ENCODE assay signal across 24 cellular contexts in the genomic region with DNA sequence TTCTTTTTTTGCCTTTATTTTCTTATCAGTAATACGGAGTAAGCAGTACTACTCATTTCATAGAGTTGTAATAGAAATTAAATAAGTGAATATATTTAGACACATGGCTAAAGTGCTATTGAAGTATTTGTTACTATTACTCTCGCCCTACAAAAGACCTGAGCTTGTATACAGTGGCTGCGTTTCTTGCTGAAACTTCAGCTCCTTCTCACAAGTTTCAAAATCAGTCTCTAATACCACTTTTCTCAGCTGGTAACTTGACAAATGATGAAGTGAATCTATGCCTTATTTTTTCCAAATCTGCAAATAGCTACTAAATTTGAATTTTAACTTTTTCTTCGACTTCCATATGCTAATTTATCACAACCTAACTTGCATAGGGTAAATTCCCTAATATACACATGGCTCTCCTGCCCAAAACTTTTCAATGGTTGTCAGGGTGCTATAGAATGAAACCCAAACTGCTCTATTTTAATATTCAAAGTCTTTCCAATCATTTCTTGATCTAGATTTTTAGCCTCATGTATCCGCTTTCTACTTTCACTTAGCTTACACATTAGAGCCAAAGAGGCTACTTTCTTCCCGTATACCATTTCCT.
DNase-seq lines count a peak whose midpoint lies in the region; ATAC-seq, FAIRE-seq and TF ChIP-seq lines count a peak whose summit lies in the region.
"Had no signal": no experiment of that assay in that cellular context is flagged by ENCODE, and none has a peak within 500 bp of the region (broad histone marks: within the 10 kb centered on the region; RNA-seq: fewer than 3 reads in every experiment).

No MANE protein-coding gene starts in this region.

- no peak overlapping the region for H4K8ac ChIP-seq in H1 (ENCODE audit: extremely low read depth, insufficient read depth, low read length)

- no peak overlapping the region for H4K91ac ChIP-seq in H1 (replicated peaks; ENCODE audit: insufficient read length, low read length)

- H3K36me3 Mint-ChIP-seq in activated naive CD8-positive, alpha-beta T cell treated with anti-CD3 and anti-CD28 coated beads for 36 hours = no peaks in the 10 kb centered on the region
- H3K36me3 Mint-ChIP-seq: CD4-positive, CD25-positive, alpha-beta regulatory T cell; CD8-positive, alpha-beta memory T cell had no signal

- H2BK15ac ChIP-seq in H1 (ENCODE audit: low read length) = no peak overlapping the region

- no peak for TF ChIP-seq RAD21 in H1 (IDR thresholded peaks at IDR 0.05 in 1 of 2, conservative IDR thresholded peaks at IDR 0.05 in 1 of 2; ENCODE audit: low read depth in 2 of 2, low read length in 2 of 2)

- no peak overlapping the region for H3K14ac ChIP-seq in H1 (ENCODE audit: insufficient read length)

- no peaks in the 10 kb centered on the region for H3K27me3 ChIP-seq in H1 (replicated peaks in 1 of 4; ENCODE audit: control insufficient read depth in 3 of 4, extremely low read depth in 1 of 4, insufficient read depth in 3 of 4, low read length in 3 of 4)
- H3K27me3 ChIP-seq: BE2C had no signal

- H3K79me1 ChIP-seq in H1 (ENCODE audit: low read depth, low read length) = no peaks in the 10 kb centered on the region

- H2BK12ac ChIP-seq in H1 (ENCODE audit: low read depth, low read length) = no peak overlapping the region

- H2BK20ac ChIP-seq in H1 (ENCODE audit: low read length) = no peak overlapping the region

- no peaks in the 10 kb centered on the region for H3K4me1 ChIP-seq in H1 (replicated peaks in 1 of 4; ENCODE audit: control insufficient read depth in 3 of 4, insufficient read depth in 4 of 4, low read length in 3 of 4)
- H3K4me1 ChIP-seq: BE2C, HAP-1 had no signal

- H3K36me3 ChIP-seq in H1 (ENCODE audit: control insufficient read depth in 2 of 4, insufficient read depth in 4 of 4, low read length in 3 of 4) = no peaks in the 10 kb centered on the region
- H3K36me3 ChIP-seq: BE2C, HAP-1 had no signal

- TF ChIP-seq POLR2A in H1 (IDR thresholded peaks at IDR 0.05; ENCODE audit: control extremely low read depth in 1 of 2, low read depth in 2 of 2, low read length in 2 of 2) = no peak

- no peak overlapping the region for H3K18ac ChIP-seq in H1 (ENCODE audit: extremely low read depth, low read length)

- H2BK5ac ChIP-seq in H1 (ENCODE audit: low read depth, low read length) = no peak overlapping the region

- no peak for DNase-seq in H1 (ENCODE audit: low read depth in 1 of 2, low spot score in 2 of 2)
- no peak for DNase-seq in stimulated activated CD4-positive, alpha-beta T cell treated with anti-CD3 and anti-CD28 coated beads, Interleukin-1b, Interleukin-23, amount 100 ng/mL, for 48 hours
- no peak for DNase-seq in activated naive CD8-positive, alpha-beta T cell treated with anti-CD3 and anti-CD28 coated beads for 36 hours
- DNase-seq in ureter (ENCODE audit: low spot score) = no peak
- DNase-seq: ACHN; BE2C; C1 segment of cervical spinal cord; CD4-positive, CD25-positive, alpha-beta regulatory T cell; CD8-positive, alpha-beta memory T cell; COR-L47; DMS 273 treated with DMSO at 0.1 percent for 48 hours; DMS53; DND-41; EL; IMR-90; Karpas-422 had no signal

- H3K4ac ChIP-seq in H1 (replicated peaks; ENCODE audit: insufficient read length, low read depth, low read length) = no peak overlapping the region

- CTCF ChIA-PET in H1 (lab: Charles Lee; ENCODE audit: partially characterized antibody) = no interaction called here

- ATAC-seq in GM19328 (IDR thresholded peaks at IDR 0.05; ENCODE audit: unreplicated experiment) (peak; percentile 61), HG02885 (IDR thresholded peaks at IDR 0.05; ENCODE audit: poor library complexity, unreplicated experiment) (peak; percentile 71)
- ATAC-seq: GM12878, GM23338, K562 had no signal

- H3K27me3 Mint-ChIP-seq in activated naive CD8-positive, alpha-beta T cell treated with anti-CD3 and anti-CD28 coated beads for 36 hours = no peaks in the 10 kb centered on the region
- H3K27me3 Mint-ChIP-seq: CD4-positive, CD25-positive, alpha-beta regulatory T cell; CD8-positive, alpha-beta memory T cell had no signal

- H2AFZ ChIP-seq in H1 (ENCODE audit: low read length) = no peak overlapping the region
- H2AFZ ChIP-seq: GM23338 had no signal

- TF ChIP-seq EP300 in H1 (IDR thresholded peaks at IDR 0.05; ENCODE audit: borderline replicate concordance in 1 of 2, low read depth in 2 of 2, low read length in 2 of 2) = no peak

- no peak overlapping the region for H3K23ac ChIP-seq in H1 (ENCODE audit: insufficient read length)

- no peak overlapping the region for H3K56ac ChIP-seq in H1 (replicated peaks; ENCODE audit: insufficient read length, low read depth, low read length)

- no peak overlapping the region for H3K4me3 ChIP-seq in H1 (ENCODE audit: extremely low read depth in 1 of 4, insufficient read depth in 2 of 4, low read depth in 3 of 4, low read length in 4 of 4)
- H3K4me3 ChIP-seq: GM12878, GM23338, HAP-1, K562 had no signal

- no peak overlapping the region for H3K4me3 Mint-ChIP-seq in activated naive CD8-positive, alpha-beta T cell treated with anti-CD3 and anti-CD28 coated beads for 36 hours
- H3K4me3 Mint-ChIP-seq: CD8-positive, alpha-beta memory T cell; GM23338 had no signal

- no peak overlapping the region for H3K27ac Mint-ChIP-seq in activated naive CD8-positive, alpha-beta T cell treated with anti-CD3 and anti-CD28 coated beads for 36 hours
- H3K27ac Mint-ChIP-seq: CD4-positive, CD25-positive, alpha-beta regulatory T cell; CD8-positive, alpha-beta memory T cell; GM23338 had no signal

- H3K4me1 Mint-ChIP-seq in activated naive CD8-positive, alpha-beta T cell treated with anti-CD3 and anti-CD28 coated beads for 36 hours = no peaks in the 10 kb centered on the region
- H3K4me1 Mint-ChIP-seq: CD4-positive, CD25-positive, alpha-beta regulatory T cell; CD8-positive, alpha-beta memory T cell; GM23338 had no signal

- no peak for TF ChIP-seq CTCF in H1 (IDR thresholded peaks at IDR 0.05; ENCODE audit: control extremely low read depth in 1 of 3, insufficient read depth in 1 of 3, low read depth in 1 of 3, low read length in 3 of 3)

- no peak overlapping the region for H4K5ac ChIP-seq in H1 (ENCODE audit: insufficient read length, low read depth, low read length)

- POLR2A ChIA-PET in H1 (lab: Charles Lee; ENCODE audit: partially characterized antibody) = no interaction called here

- no peak overlapping the region for H3K4me2 ChIP-seq in H1 (ENCODE audit: insufficient read depth in 1 of 2, low read depth in 2 of 2, low read length in 2 of 2)
- H3K4me2 ChIP-seq: GM23338 had no signal

- H3K9me3 ChIP-seq in H1 (ENCODE audit: insufficient read depth in 2 of 2, low read depth in 1 of 2, low read length in 1 of 2) = no peaks in the 10 kb centered on the region
- H3K9me3 ChIP-seq: BE2C, HAP-1 had no signal

- H4K20me1 ChIP-seq in H1 (replicated peaks in 1 of 2; ENCODE audit: control insufficient read depth in 1 of 2, insufficient read depth in 2 of 2, low read length in 2 of 2) = no peaks in the 10 kb centered on the region

- FAIRE-seq in H1 (lab: Jason Lieb, UNC) = peak; percentile 24
- FAIRE-seq: A204.1, GM12878, K562 had no signal

- WGBS in H1 (ENCODE audit: extremely low coverage in 1 of 2, insufficient coverage in 1 of 2, insufficient read length in 1 of 2, insufficient replicate concordance in 2 of 2, low coverage in 1 of 2, low lambda C conversion rate in 2 of 2, missing lambda C conversion rate in 1 of 2), 2 experiments = 87% methylated on average over 6 of the region's 6 CpGs; no CpG with 5 or more reads in 1 of the 2 experiments

- no peaks in the 10 kb centered on the region for H3K79me2 ChIP-seq in H1 (ENCODE audit: control insufficient read depth in 1 of 2, insufficient read depth in 2 of 2, low read length in 2 of 2)

- H3K9ac ChIP-seq in H1 (replicated peaks in 1 of 4; ENCODE audit: extremely low read depth in 1 of 4, low read depth in 3 of 4, low read length in 3 of 4) = no peak overlapping the region

- no peaks in the 10 kb centered on the region for H3K23me2 ChIP-seq in H1 (ENCODE audit: low read depth, low read length)

- no peaks in the 10 kb centered on the region for H3K9me3 Mint-ChIP-seq in activated naive CD8-positive, alpha-beta T cell treated with anti-CD3 and anti-CD28 coated beads for 36 hours
- H3K9me3 Mint-ChIP-seq: GM23338 had no signal

- no peak overlapping the region for H2AK5ac ChIP-seq in H1 (ENCODE audit: low read depth, low read length)

- H3K27ac ChIP-seq in H1 (ENCODE audit: low read depth, low read length) = no peak overlapping the region
- H3K27ac ChIP-seq: HL-60 had no signal

- no peak overlapping the region for H2BK120ac ChIP-seq in H1 (replicated peaks; ENCODE audit: low read depth, low read length)

TF ChIP-seq in H1, 55 proteins besides CTCF, POLR2A, EP300 and RAD21:
- TF ChIP-seq RFX5 (IDR thresholded peaks at IDR 0.05; ENCODE audit: borderline replicate concordance, low read depth, low read length) (no peak), SP4 (IDR thresholded peaks at IDR 0.05; ENCODE audit: low read length) (no peak), SUZ12 (IDR thresholded peaks at IDR 0.05; ENCODE audit: low read length) (no peak), SAP30 (IDR thresholded peaks at IDR 0.05; ENCODE audit: insufficient read depth, insufficient replicate concordance, low read length) (no peak), FOSL1 (IDR thresholded peaks at IDR 0.05; ENCODE audit: insufficient read depth, low read depth, low read length) (no peak), TEAD4 (IDR thresholded peaks at IDR 0.05; ENCODE audit: low read depth, low read length) (no peak), BCL11A (IDR thresholded peaks at IDR 0.05; ENCODE audit: low read depth in 2 of 2, low read length in 2 of 2) (no peak), YY1 (IDR thresholded peaks at IDR 0.05; ENCODE audit: low read depth, low read length) (no peak), SP1 (IDR thresholded peaks at IDR 0.05; ENCODE audit: low read depth, low read length) (no peak), EGR1 (IDR thresholded peaks at IDR 0.05; ENCODE audit: borderline replicate concordance, low read depth, low read length) (no peak)
TF ChIP-seq in H1: peak in this region for 0.
